8 cellular contexts compared by ENCODE assay signal in the genomic region with DNA sequence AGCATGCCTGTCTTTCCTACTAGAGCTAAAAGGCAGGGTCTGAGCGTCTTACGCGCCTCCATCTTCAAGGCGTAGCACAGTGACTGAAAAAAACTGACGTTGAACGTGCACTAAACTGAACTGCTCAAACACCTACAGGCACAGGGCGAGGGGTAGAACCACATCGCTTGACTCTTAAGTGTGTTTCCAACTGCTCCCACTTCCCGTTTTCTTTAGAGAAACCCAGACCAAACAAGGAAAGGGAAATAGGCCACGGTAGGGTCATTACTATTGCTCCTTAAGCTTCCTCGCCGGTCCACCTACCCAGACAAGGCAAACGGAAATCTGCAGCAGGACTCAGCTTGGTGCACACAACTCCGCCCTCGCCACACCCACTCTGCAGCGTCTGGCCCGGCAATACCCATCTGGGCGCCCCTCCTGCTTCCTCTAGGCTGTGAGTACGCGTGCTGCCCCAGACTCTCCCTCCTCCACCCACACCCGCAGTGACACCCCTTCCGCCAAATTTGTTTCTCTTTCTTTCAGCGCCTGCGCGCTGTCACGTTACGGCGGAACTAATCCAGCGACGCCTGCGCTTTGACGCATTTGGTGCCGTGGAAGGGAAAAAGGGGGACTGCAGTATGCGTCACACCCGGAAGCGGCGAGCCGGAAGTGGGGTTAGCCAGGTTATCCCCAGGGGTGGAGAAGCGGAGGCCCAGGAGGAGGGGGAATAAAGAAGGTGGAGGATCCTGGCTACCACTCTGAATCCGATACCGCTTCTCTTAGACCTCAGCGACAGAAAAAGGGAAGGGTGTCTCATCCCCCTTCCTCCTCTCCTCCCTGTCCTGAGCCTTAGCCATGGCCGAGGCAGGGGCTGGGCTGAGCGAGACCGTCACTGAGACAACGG. TPM values are rescaled to one million over a fixed set of nuclear protein-coding genes. Genes with fewer than 3 reads are reported as not detected.
DNase-seq lines count a peak whose midpoint lies in the region; ATAC-seq, FAIRE-seq and TF ChIP-seq lines count a peak whose summit lies in the region.

A gene with protein sequence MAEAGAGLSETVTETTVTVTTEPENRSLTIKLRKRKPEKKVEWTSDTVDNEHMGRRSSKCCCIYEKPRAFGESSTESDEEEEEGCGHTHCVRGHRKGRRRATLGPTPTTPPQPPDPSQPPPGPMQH (plus strand): TSS at position 622 of the 883 bp plus-strand sequence. CDS start 213 bp downstream, at position 835.

- BruUV-seq in OCI-LY7 (replicated peaks; lab: Mats Ljungman, UMichigan): no TSS peak

- H3K4me3 Mint-ChIP-seq in endothelial cell (ENCODE audit: unreplicated experiment) (peak within 1 kb of the TSS; percentile 93), mesothelial cell of epicardium (peak within 1 kb of the TSS; percentile 94)

- intact Hi-C loops in OCI-LY7 (cut with micrococcal nuclease; ENCODE audit: unreplicated experiment): loop anchor here (2.0 to 10.0 kb wide), 4 partner anchors 102 to 1922 kb away; a partner anchor contains a TSS

- no peaks in the 10 kb centered on the region for H3K9me3 ChIP-seq in OCI-LY7 (ENCODE audit: low read length)

- ATAC-seq in GM21526 (IDR thresholded peaks at IDR 0.05; ENCODE audit: low FRiP score, unreplicated experiment): peak; percentile 89

- H3K4me1 ChIP-seq in OCI-LY7 (ENCODE audit: insufficient read depth, low read length, poor library complexity, severe bottlenecking): peaks cover 35% of the 10 kb centered on the region

- no peaks in the 10 kb centered on the region for H3K9me2 ChIP-seq in OCI-LY7 (ENCODE audit: insufficient read depth, low read length)

- no peak for TF ChIP-seq CTCF in D721Med (IDR thresholded peaks at IDR 0.05; ENCODE audit: insufficient read depth, missing control alignments)
- no peak for TF ChIP-seq CTCF in OCI-LY7 (conservative IDR thresholded peaks at IDR 0.05; ENCODE audit: low read length)
- no peak for TF ChIP-seq CTCF in endothelial cell (IDR thresholded peaks at IDR 0.05; ENCODE audit: unreplicated experiment)
- no peak for TF ChIP-seq CTCF in mesothelial cell of epicardium (IDR thresholded peaks at IDR 0.05; ENCODE audit: unreplicated experiment)

- FAIRE-seq in D721Med (lab: Jason Lieb, UNC): no peak

- H3K4me2 ChIP-seq in OCI-LY7 (ENCODE audit: low read length): peak within 1 kb of the TSS; percentile 80

- H3K4me3 ChIP-seq in OCI-LY7 (ENCODE audit: low read depth, low read length, poor library complexity, severe bottlenecking): peak within 1 kb of the TSS; percentile 77

- peaks cover 49% of the 10 kb centered on the region for H3K4me1 Mint-ChIP-seq in endothelial cell (ENCODE audit: unreplicated experiment)
- peaks cover 40% of the 10 kb centered on the region for H3K4me1 Mint-ChIP-seq in mesothelial cell of epicardium

- H3K27ac Mint-ChIP-seq in endothelial cell (ENCODE audit: unreplicated experiment) (peak within 1 kb of the TSS; percentile 95), mesothelial cell of epicardium (peak within 1 kb of the TSS; percentile 99)

- H3K79me2 ChIP-seq in OCI-LY7 (ENCODE audit: insufficient read depth, low read depth, low read length): peaks cover 43% of the 10 kb centered on the region; the same call in 1 of the 2 replicates

- H3K27me3 Mint-ChIP-seq in endothelial cell (ENCODE audit: unreplicated experiment) (peaks cover 7% of the 10 kb centered on the region), mesothelial cell of epicardium (ENCODE audit: low read depth) (peaks cover 22% of the 10 kb centered on the region)

- DNase-seq in D721Med (ENCODE audit: insufficient read length, low spot score) (peak; percentile 55), HuH-7.5 (ENCODE audit: low spot score) (peak; percentile 84), OCI-LY7 (ENCODE audit: low spot score) (peak; percentile 99), activated T-cell treated with anti-CD3 and anti-CD28 coated beads for 1 hour (ENCODE audit: low read depth) (peak; percentile 96), endothelial cell (ENCODE audit: low spot score) (peak; percentile 92), mesothelial cell of epicardium (ENCODE audit: low spot score in 2 of 2, unreplicated experiment in 2 of 2) (peak; percentile 91 to 93)
- DNase-seq in stimulated activated CD8-positive, alpha-beta memory T cell treated with anti-CD3 and anti-CD28 coated beads, Interleukin-15, amount 100 ng/mL, for 48 hours (ENCODE audit: low read depth in 2 of 2): peak; percentile 95 to 98

- POLR2A ChIA-PET in OCI-LY7 (lab: Charles Lee): interaction anchor here (0.7 to 1.6 kb wide), 7 partner anchors 10 to 313 kb away, joined by 3 to 6 read pairs (median 3); a partner anchor contains a TSS

- peaks cover 25% of the 10 kb centered on the region for H3K36me3 ChIP-seq in OCI-LY7 (ENCODE audit: insufficient read depth, low read length)

- CTCF ChIA-PET in OCI-LY7 (lab: Charles Lee; ENCODE audit: unreplicated experiment): interaction anchor here (0.5 to 1.0 kb wide), 2 partner anchors 28 to 49 kb away, joined by 3 read pairs; no protein-coding TSS in a partner anchor

- H3K36me3 Mint-ChIP-seq in endothelial cell (ENCODE audit: low read depth, unreplicated experiment) (peaks cover 23% of the 10 kb centered on the region), mesothelial cell of epicardium (peaks cover 19% of the 10 kb centered on the region)

- H3K9me3 Mint-ChIP-seq in endothelial cell (ENCODE audit: unreplicated experiment) (no peaks in the 10 kb centered on the region), mesothelial cell of epicardium (no peaks in the 10 kb centered on the region)

- peak within 1 kb of the TSS; percentile 76 for H2AFZ ChIP-seq in OCI-LY7 (ENCODE audit: low read length)

- H4K20me1 ChIP-seq in OCI-LY7 (ENCODE audit: insufficient read depth, low read length): no peaks in the 10 kb centered on the region

- H3K27ac ChIP-seq in OCI-LY7 (ENCODE audit: low read depth, low read length, poor library complexity, severe bottlenecking): peak within 1 kb of the TSS; percentile 83

RNA-seq across cellular contexts. Expression of the gene that starts here (rescaled TPM):
- total RNA-seq in OCI-LY7 (2014; rRNA removed; shearing (Covaris generic)): 30.6 and 35.6 TPM in 2 replicates
- total RNA-seq in OCI-LY7 (2022): 36.5 and 40.1 TPM in 2 replicates
- 39.3 TPM for total RNA-seq in endothelial cell (ENCODE audit: unreplicated experiment)
- 29.7 to 32.2 TPM (median 30.0 TPM) in 3 replicates for total RNA-seq in mesothelial cell of epicardium

Comparison
In these comparisons a context has a peak if more than half of its experiments do, and no peak if none do; other contexts are left out.
1. Peak in every context shown above with its lines: DNase-seq, ATAC-seq, H3K4me3 ChIP-seq and H3K27ac ChIP-seq.